In the genomic region with DNA sequence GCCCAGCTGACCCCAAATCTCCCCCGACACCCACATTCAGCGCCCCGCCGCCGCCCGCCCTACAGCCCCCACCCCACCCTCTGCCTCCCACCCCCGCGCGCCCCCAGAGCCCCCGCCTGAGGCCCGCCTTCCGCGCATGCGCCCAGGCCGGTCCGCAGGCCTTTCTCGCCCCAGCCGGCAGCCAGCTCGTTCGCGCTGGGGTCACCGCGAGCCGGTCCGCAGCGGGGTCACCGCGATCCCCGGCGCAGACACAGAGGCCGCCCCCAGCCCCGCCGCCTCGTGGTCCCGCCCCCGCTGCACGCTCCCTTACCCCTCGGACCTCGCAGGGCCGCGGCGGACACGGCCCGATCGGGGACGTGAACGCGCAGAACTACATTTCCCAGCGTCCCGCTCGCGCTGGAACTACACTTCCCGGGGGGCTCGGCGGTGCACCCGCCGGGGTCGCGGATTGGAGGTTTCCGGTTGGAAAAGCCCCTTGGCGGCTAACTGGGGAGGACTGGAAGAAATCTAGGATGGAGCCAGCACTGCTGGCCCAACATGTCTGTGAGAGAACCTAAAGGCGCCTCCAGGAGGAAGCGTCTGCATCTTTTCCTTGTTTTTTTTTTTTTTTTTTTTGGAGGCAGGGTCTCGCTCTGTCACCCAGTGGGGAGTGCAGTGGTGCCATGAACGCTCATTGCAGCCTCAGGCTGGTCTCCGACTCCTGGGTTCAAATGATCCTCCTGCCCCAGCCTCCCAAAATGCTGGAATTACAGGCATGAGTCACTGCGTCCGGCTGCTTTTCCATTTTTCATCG, we compare ENCODE assay signal across 8 cellular contexts. TPM values are rescaled to one million over a fixed set of nuclear protein-coding genes. Genes with fewer than 3 reads are reported as not detected.
DNase-seq lines count a peak whose midpoint lies in the region; TF ChIP-seq lines count a peak whose summit lies in the region.

A gene (minus strand): TSS at position 374 of the 793 bp plus-strand sequence. CDS start 10,671 bp downstream, outside the sequence.

- H3K27me3 ChIP-seq in right atrium auricular region (no peaks in the 10 kb centered on the region), prostate gland (replicated peaks; ENCODE audit: insufficient read depth) (no peaks in the 10 kb centered on the region)

- 1% methylated on average over 54 of the region's 69 CpGs for WGBS in prostate gland

- peak within 1 kb of the TSS; percentile 78 for H3K4me3 ChIP-seq in HFF-Myc (replicated peaks; ENCODE audit: low read depth, low read length)
- H3K4me3 ChIP-seq in right atrium auricular region = peak within 1 kb of the TSS; percentile 88 to 90
- H3K4me3 ChIP-seq in prostate gland = peak within 1 kb of the TSS; percentile 64 to 94

- TF ChIP-seq CTCF in GM10248 (IDR thresholded peaks at IDR 0.05; ENCODE audit: control extremely low read depth, extremely low read depth, low read depth, missing control alignments) = no peak
- TF ChIP-seq CTCF in HFF-Myc (IDR thresholded peaks at IDR 0.05; ENCODE audit: low read depth, low read length, missing control alignments) = no peak
- TF ChIP-seq CTCF in right atrium auricular region (IDR thresholded peaks at IDR 0.05) = no peak
- no peak for TF ChIP-seq CTCF in prostate gland (IDR thresholded peaks at IDR 0.05)

- H3K36me3 ChIP-seq in right atrium auricular region (no peaks in the 10 kb centered on the region), prostate gland (no peaks in the 10 kb centered on the region)

- CTCF ChIA-PET in GM10248 (lab: Yijun Ruan, JAX) = interaction anchor here (1.4 to 1.7 kb wide), 3 partner anchors 9 to 29 kb away, joined by 3 to 7 read pairs (median 4); no protein-coding TSS in a partner anchor

- no peak for TF ChIP-seq POLR2A in prostate gland (IDR thresholded peaks at IDR 0.05)

- H3K27ac ChIP-seq in right atrium auricular region = peak within 1 kb of the TSS; percentile 97
- peak within 1 kb of the TSS; percentile 90 to 92 for H3K27ac ChIP-seq in prostate gland

- peaks cover 0 to 11% of the 10 kb centered on the region in 2 donors for H3K9me3 ChIP-seq in right atrium auricular region
- H3K9me3 ChIP-seq in prostate gland = no peaks in the 10 kb centered on the region

- H3K4me1 ChIP-seq in right atrium auricular region (peaks cover 0 to 19% of the 10 kb centered on the region in 2 donors), prostate gland (replicated peaks) (no peaks in the 10 kb centered on the region)

- intact Hi-C loops in prostate gland (cut with DNase I) = no loop called here

- POLR2A ChIA-PET in GM10248 (lab: Yijun Ruan, JAX) = interaction anchor here (0.8 kb wide), 1 partner anchor 69 kb away, joined by 4 read pairs; a partner anchor contains a TSS

- peak; percentile 94 for DNase-seq in GM10248 (ENCODE audit: extremely low spot score)
- DNase-seq in HFF-Myc (ENCODE audit: extremely low read depth, low read depth) = peak; percentile 61
- peak; percentile 90 for DNase-seq in NAMALWA (ENCODE audit: low spot score)
- DNase-seq in T-helper 1 cell = peak; percentile 72 to 83 (median 79)
- DNase-seq in amygdala (lab: John Stamatoyannopoulos, UW) = peak; percentile 53 to 95 (median 82)
- peak; percentile 87 for DNase-seq in right atrium auricular region (ENCODE audit: low spot score)
- peak; percentile 75 for DNase-seq in prostate gland (ENCODE audit: low spot score)
- DNase-seq in ureter (ENCODE audit: low spot score) = peak; percentile 89

RNA-seq across cellular contexts. Expression of the gene that starts here (rescaled TPM):
- total RNA-seq in right atrium auricular region (10 to 100 TPM in 1 of 2 donors, 1 to 10 TPM in 1; 3.3 to 11.7 TPM), prostate gland (10 to 100 TPM in 1 of 2 donors, 1 to 10 TPM in 1; 9.6 to 12.7 TPM), ureter (24.4 TPM)

Comparison
In these comparisons a context has a peak if more than half of its experiments do, and no peak if none do; other contexts are left out.
1. Peak in every context shown above with its lines: DNase-seq, H3K4me3 ChIP-seq and H3K27ac ChIP-seq.